Comparison of ENCODE assay signal across 6 cellular contexts in the genomic region with DNA sequence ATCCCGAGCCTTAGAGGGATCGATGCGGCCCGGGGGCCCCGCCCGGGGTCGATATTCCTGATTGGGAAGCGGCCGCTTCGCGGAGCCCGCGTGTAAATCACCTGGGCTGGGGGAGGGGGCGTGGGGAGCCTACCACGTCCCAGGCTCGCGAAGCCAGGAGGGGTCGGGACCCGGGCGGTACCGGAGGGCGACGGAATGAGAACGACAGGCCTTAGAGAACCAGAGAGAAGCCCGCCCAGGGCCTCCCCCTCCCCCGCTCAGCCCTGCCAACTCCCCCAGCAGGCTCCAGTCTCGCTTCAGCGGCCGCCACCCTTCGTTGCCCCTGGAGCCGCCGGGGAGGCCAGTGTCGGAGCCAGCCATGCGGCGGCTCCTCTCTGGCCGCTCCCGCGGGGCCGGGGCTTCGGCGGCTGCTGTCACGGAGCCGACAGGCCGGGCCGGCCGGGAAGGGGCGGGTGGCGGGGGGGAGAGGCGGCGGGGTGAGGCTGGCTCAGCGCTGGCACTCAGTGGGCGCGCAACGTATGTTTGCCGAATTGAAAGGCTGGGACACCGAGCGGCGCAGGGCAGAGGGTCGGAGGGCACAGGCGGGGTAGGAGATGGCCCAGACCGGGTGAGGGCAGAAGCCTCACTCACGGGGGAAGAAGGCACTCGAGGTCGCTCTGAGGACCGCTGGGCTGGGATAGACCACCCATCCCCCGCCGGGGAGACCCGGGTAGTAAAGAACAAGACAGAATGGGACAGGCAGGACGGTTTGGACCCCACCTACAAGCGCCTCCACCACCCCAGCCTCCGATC. TPM values are rescaled to one million over a fixed set of nuclear protein-coding genes. Genes with fewer than 3 reads are reported as not detected.
DNase-seq lines count a peak whose midpoint lies in the region; ATAC-seq lines count a peak whose summit lies in the region.

No MANE protein-coding gene starts in this region.

- no peaks in the 10 kb centered on the region for H3K36me3 Mint-ChIP-seq in activated T-cell treated with anti-CD3 and anti-CD28 coated beads, Interleukin-2, amount 50 U/mL, for 72 hours (ENCODE audit: insufficient read depth in 2 of 2)

- peaks cover 40% of the 10 kb centered on the region for H3K4me1 Mint-ChIP-seq in activated T-cell treated with anti-CD3 and anti-CD28 coated beads, Interleukin-2, amount 50 U/mL, for 72 hours (ENCODE audit: low read depth)

- H3K27me3 Mint-ChIP-seq in activated T-cell treated with anti-CD3 and anti-CD28 coated beads, Interleukin-2, amount 50 U/mL, for 72 hours (ENCODE audit: low read depth), result peaks cover 75% of the 10 kb centered on the region

- H3K27ac Mint-ChIP-seq in activated T-cell treated with anti-CD3 and anti-CD28 coated beads, Interleukin-2, amount 50 U/mL, for 72 hours, result no peak overlapping the region

- no peak for ATAC-seq in activated T-cell treated with anti-CD3 and anti-CD28 coated beads, Interleukin-2, amount 50 U/mL, for 72 hours (replicated peaks in 1 of 2)
- ATAC-seq in GM21381 (IDR thresholded peaks at IDR 0.05; ENCODE audit: unreplicated experiment), result no peak

- no peaks in the 10 kb centered on the region for H3K9me3 Mint-ChIP-seq in activated T-cell treated with anti-CD3 and anti-CD28 coated beads, Interleukin-2, amount 50 U/mL, for 72 hours

- DNase-seq in DMS53 (lab: John Stamatoyannopoulos, UW) (peak; percentile 78), DMS53 treated with DMSO at 0.1 percent for 48 hours (lab: John Stamatoyannopoulos, UW; ENCODE audit: unreplicated experiment) (no peak), mesenteric fat pad (ENCODE audit: low spot score) (peak; percentile 83), pons (ENCODE audit: low spot score) (no peak)
- no peak for DNase-seq in activated T-cell treated with anti-CD3 and anti-CD28 coated beads, Interleukin-2, amount 50 U/mL, for 72 hours

- H3K4me3 Mint-ChIP-seq in activated T-cell treated with anti-CD3 and anti-CD28 coated beads, Interleukin-2, amount 50 U/mL, for 72 hours, result peak overlapping the region; percentile 82 to 86

RNA-seq across cellular contexts. Expression of a gene that starts 1.4 kb away (rescaled TPM):
- total RNA-seq in activated T-cell treated with anti-CD3 and anti-CD28 coated beads, Interleukin-2, amount 50 U/mL, for 72 hours, result under 1 TPM in 1 of 2 donors, not detected in 1; 0.05 TPM
- total RNA-seq in mesenteric fat pad, result not detected

RNA-seq across cellular contexts. Expression of a gene that starts 8.3 kb away (rescaled TPM):
- total RNA-seq in activated T-cell treated with anti-CD3 and anti-CD28 coated beads, Interleukin-2, amount 50 U/mL, for 72 hours, result under 1 TPM in 1 of 2 donors, not detected in 1; 0.12 TPM
- not detected for total RNA-seq in mesenteric fat pad

RNA-seq across cellular contexts. Expression of a gene that starts 22.0 kb away (rescaled TPM):
- 10 to 100 TPM; 12.3 to 16.4 TPM for total RNA-seq in activated T-cell treated with anti-CD3 and anti-CD28 coated beads, Interleukin-2, amount 50 U/mL, for 72 hours
- 9.9 TPM for total RNA-seq in mesenteric fat pad

RNA-seq across cellular contexts. Expression of a gene that starts 22.2 kb away (rescaled TPM):
- total RNA-seq in activated T-cell treated with anti-CD3 and anti-CD28 coated beads, Interleukin-2, amount 50 U/mL, for 72 hours, result 10 to 100 TPM; 63.8 to 77.9 TPM
- not detected for total RNA-seq in mesenteric fat pad

RNA-seq across cellular contexts. Expression of a gene that starts 50.3 kb away (rescaled TPM):
- total RNA-seq in activated T-cell treated with anti-CD3 and anti-CD28 coated beads, Interleukin-2, amount 50 U/mL, for 72 hours, result 1 to 10 TPM in 1 of 2 donors, not detected in 1; 1.7 TPM
- total RNA-seq in mesenteric fat pad, result 0.55 TPM

Comparison
In these comparisons a context has a peak if more than half of its experiments do, and no peak if none do; other contexts are left out.
1. DNase-seq: peak in DMS53 (single experiment) and mesenteric fat pad (single experiment); none in DMS53 treated with DMSO at 0.1 percent for 48 hours (single experiment), activated T-cell treated with anti-CD3 and anti-CD28 coated beads, Interleukin-2, amount 50 U/mL, for 72 hours (0 of 2) and pons (single experiment).